In genomic region chr2:60840880-60841279, GRCh38 we compare ENCODE assay signal across 11 cellular contexts. TPM values are rescaled to one million over a fixed set of nuclear protein-coding genes. Genes with fewer than 3 reads are reported as not detected.
DNase-seq lines count a peak whose midpoint lies in the region; ATAC-seq and TF ChIP-seq lines count a peak whose summit lies in the region.
"Had no signal": no experiment of that assay in that cellular context is flagged by ENCODE, and none has a peak within 500 bp of the region (broad histone marks: within the 10 kb centered on the region; RNA-seq: fewer than 3 reads in every experiment).

No MANE protein-coding gene starts in this region.

- H3K27ac ChIP-seq in SK-N-SH (ENCODE audit: low read depth in 2 of 2, low read length in 1 of 2) (no peak overlapping the region), testis (no peak overlapping the region)
- H3K27ac ChIP-seq: ascending aorta had no signal

- TF ChIP-seq CTCF in GM12864 (IDR thresholded peaks at IDR 0.05; ENCODE audit: low read depth, low read length, missing control alignments), result no peak
- no peak for TF ChIP-seq CTCF in SK-N-SH (IDR thresholded peaks at IDR 0.05)
- TF ChIP-seq CTCF in GM10248 (IDR thresholded peaks at IDR 0.05; ENCODE audit: control extremely low read depth, extremely low read depth, low read depth, missing control alignments), result no peak
- TF ChIP-seq CTCF in testis (IDR thresholded peaks at IDR 0.05), result no peak

- H3F3A ChIP-seq in SK-N-SH (replicated peaks; ENCODE audit: insufficient read depth), result no peaks in the 10 kb centered on the region

- no peaks in the 10 kb centered on the region for H4K20me1 ChIP-seq in SK-N-SH (ENCODE audit: insufficient read depth)

- intact Hi-C loops in testis (cut with DNase I; ENCODE audit: low total_unique reads), result no loop called here

- no peak overlapping the region for H3K4me2 ChIP-seq in SK-N-SH

- H2AFZ ChIP-seq in SK-N-SH (ENCODE audit: low read depth), result no peak overlapping the region

- no peak overlapping the region for H3K9ac ChIP-seq in SK-N-SH

- H3K4me1 ChIP-seq in SK-N-SH (ENCODE audit: control insufficient read depth in 1 of 2, insufficient read depth in 2 of 2, low read depth in 1 of 2, low read length in 1 of 2) (no peaks in the 10 kb centered on the region), testis (no peaks in the 10 kb centered on the region)
- H3K4me1 ChIP-seq: ascending aorta had no signal

- no peak for TF ChIP-seq RAD21 in SK-N-SH (IDR thresholded peaks at IDR 0.05; ENCODE audit: low read length)

- TF ChIP-seq EP300 in SK-N-SH (IDR thresholded peaks at IDR 0.05; ENCODE audit: borderline replicate concordance in 1 of 2, low read depth in 1 of 2, low read length in 1 of 2), result no peak

- peak; percentile 48 for ATAC-seq in GM19455 (IDR thresholded peaks at IDR 0.05; ENCODE audit: unreplicated experiment)
- peak; percentile 64 for ATAC-seq in HG03108 (IDR thresholded peaks at IDR 0.05; ENCODE audit: unreplicated experiment)

- H3K27me3 ChIP-seq in SK-N-SH (ENCODE audit: insufficient read depth) (no peaks in the 10 kb centered on the region; the same call in 1 of the 2 replicates), testis (no peaks in the 10 kb centered on the region)
- H3K27me3 ChIP-seq: ascending aorta had no signal

- H3K9me3 ChIP-seq in SK-N-SH (no peaks in the 10 kb centered on the region), testis (no peaks in the 10 kb centered on the region)
- H3K9me3 ChIP-seq: ascending aorta had no signal

- no peaks in the 10 kb centered on the region for H3K79me2 ChIP-seq in SK-N-SH (ENCODE audit: insufficient read depth)

- DNase-seq in GM12864 (ENCODE audit: low read depth), result peak; percentile 92
- peak; percentile 20 for DNase-seq in UCSD-AML1 (lab: John Stamatoyannopoulos, UW; ENCODE audit: unreplicated experiment)
- DNase-seq in SHP77 treated with DMSO at 0.1 percent for 48 hours (lab: John Stamatoyannopoulos, UW), result no peak
- no peak for DNase-seq in SK-N-SH
- DNase-seq in GM10248 (ENCODE audit: extremely low spot score), result no peak
- no peak for DNase-seq in testis
- DNase-seq: DMS53, T-helper 1 cell had no signal

- 73% methylated on average over 7 of the region's 7 CpGs for WGBS in SK-N-SH (ENCODE audit: low lambda C conversion rate)
- 80 to 83% methylated on average over 7 of the region's 7 CpGs for whole genome bisulfite sequencing in testis, 2 donors

- POLR2A ChIA-PET in SK-N-SH (lab: Yijun Ruan, JAX) (no interaction called here), GM10248 (lab: Yijun Ruan, JAX) (interaction anchor here (0.7 kb wide), 1 partner anchor 50 kb away, joined by 3 read pairs; no protein-coding TSS in a partner anchor)

- no peak for TF ChIP-seq POLR2A in testis (IDR thresholded peaks at IDR 0.05)

- H3K4me3 ChIP-seq in GM12864 (ENCODE audit: low read depth, low read length) (no peak overlapping the region), SK-N-SH (ENCODE audit: low read depth in 2 of 2, low read length in 1 of 2) (no peak overlapping the region), testis (no peak overlapping the region)
- H3K4me3 ChIP-seq: ascending aorta had no signal

- CTCF ChIA-PET in SK-N-SH (lab: Yijun Ruan, JAX) (interaction anchor here (1.2 kb wide), 1 partner anchor 9 kb away, joined by 3 read pairs; no protein-coding TSS in a partner anchor), GM10248 (lab: Yijun Ruan, JAX) (interaction anchor here (0.9 to 5.1 kb wide), 7 partner anchors 9 to 50 kb away, joined by 3 to 29 read pairs (median 5); partner anchors contain the start of gene REL)

- no peaks in the 10 kb centered on the region for H3K9me2 ChIP-seq in SK-N-SH

- H3K36me3 ChIP-seq in SK-N-SH (replicated peaks in 1 of 2; ENCODE audit: control insufficient read depth in 1 of 2, insufficient read depth in 2 of 2, low read length in 1 of 2) (no peaks in the 10 kb centered on the region), testis (ENCODE audit: low read depth, missing control alignments) (no peaks in the 10 kb centered on the region)
- H3K36me3 ChIP-seq: ascending aorta had no signal

TF ChIP-seq in SK-N-SH, 30 proteins besides CTCF, POLR2A, EP300 and RAD21:
- TF ChIP-seq GABPA (IDR thresholded peaks at IDR 0.05; ENCODE audit: low read depth) (no peak), RFX5 (IDR thresholded peaks at IDR 0.05; ENCODE audit: low read length) (no peak)

RNA-seq across cellular contexts. Expression of gene REL, which starts 40.5 kb away (rescaled TPM):
- 0.59 and 0.96 TPM in 2 replicates for polyA plus RNA-seq in SK-N-SH (2012; rRNA removed)
- polyA plus RNA-seq in SK-N-SH (2012; cell fraction: cytosol; rRNA removed), result 0.75 and 0.82 TPM in 2 replicates
- 1.2 and 1.6 TPM in 2 replicates for polyA plus RNA-seq in SK-N-SH (2012; cell fraction: nucleus; rRNA removed)
- total RNA-seq in testis, result 10 to 100 TPM; 30.5 to 33.7 TPM
- 4.3 TPM for polyA plus RNA-seq in testis (ENCODE audit: insufficient read depth, low read depth, low replicate concordance)

Comparison
In these comparisons a context has a peak if more than half of its experiments do, and no peak if none do; other contexts are left out.
1. DNase-seq: peak in GM12864 (single experiment) and UCSD-AML1 (single experiment); none in SHP77 treated with DMSO at 0.1 percent for 48 hours (single experiment), SK-N-SH (single experiment), GM10248 (single experiment) and testis (single experiment).